In genomic region chr7:137990251-137990901, GRCh38 we compare ENCODE assay signal across 11 cellular contexts. TPM values are rescaled to one million over a fixed set of nuclear protein-coding genes. Genes with fewer than 3 reads are reported as not detected.
DNase-seq lines count a peak whose midpoint lies in the region; ATAC-seq and TF ChIP-seq lines count a peak whose summit lies in the region.
"Had no signal": no experiment of that assay in that cellular context is flagged by ENCODE, and none has a peak within 500 bp of the region (broad histone marks: within the 10 kb centered on the region; RNA-seq: fewer than 3 reads in every experiment).

No MANE protein-coding gene starts in this region.

- no peak overlapping the region for H3K4me3 ChIP-seq in left lung
- no peak overlapping the region for H3K4me3 ChIP-seq in thyroid gland (replicated peaks in 1 of 3)

- H3K4me1 Mint-ChIP-seq in activated T-cell treated with anti-CD3 and anti-CD28 coated beads, Interleukin-2, amount 50 U/mL, for 72 hours (ENCODE audit: low read depth), result peaks cover 29% of the 10 kb centered on the region

- WGBS in thyroid gland, 2 donors, result 55 to 64% methylated on average over 5 of the region's 5 CpGs

- no peaks in the 10 kb centered on the region for H3K36me3 Mint-ChIP-seq in activated T-cell treated with anti-CD3 and anti-CD28 coated beads, Interleukin-2, amount 50 U/mL, for 72 hours (ENCODE audit: insufficient read depth in 2 of 2)

- DNase-seq in NCI-H226 (peak; percentile 68), dedifferentiated amniotic fluid mesenchymal stem cell (ENCODE audit: extremely low spot score) (peak; percentile 67), left lung (no peak), thyroid gland (no peak), Ammon's horn (ENCODE audit: low spot score) (no peak)
- DNase-seq in activated T-cell treated with anti-CD3 and anti-CD28 coated beads, Interleukin-2, amount 50 U/mL, for 72 hours, result no peak
- DNase-seq: activated CD4-positive, CD25-positive, alpha-beta regulatory T cell treated with anti-CD3 and anti-CD28 coated beads, Interleukin-2, amount 50 U/mL, for 72 hours; activated naive CD8-positive, alpha-beta T cell treated with anti-CD3 and anti-CD28 coated beads, Interleukin-2, amount 50 U/mL, for 24 hours; islet precursor cell had no signal

- no peak for TF ChIP-seq POLR2A in thyroid gland (IDR thresholded peaks at IDR 0.05)

- no peak overlapping the region for H3K4me3 Mint-ChIP-seq in activated T-cell treated with anti-CD3 and anti-CD28 coated beads, Interleukin-2, amount 50 U/mL, for 72 hours
- H3K4me3 Mint-ChIP-seq: activated naive CD8-positive, alpha-beta T cell treated with anti-CD3 and anti-CD28 coated beads, Interleukin-2, amount 50 U/mL, for 24 hours had no signal

- H3K4me1 ChIP-seq in left lung (peaks cover 42 to 56% of the 10 kb centered on the region in 2 donors), thyroid gland (peaks cover 96 to 100% of the 10 kb centered on the region in 2 donors)

- H3K9me3 ChIP-seq in left lung (no peaks in the 10 kb centered on the region), thyroid gland (no peaks in the 10 kb centered on the region)

- H3K9me3 Mint-ChIP-seq in activated T-cell treated with anti-CD3 and anti-CD28 coated beads, Interleukin-2, amount 50 U/mL, for 72 hours, result no peaks in the 10 kb centered on the region
- H3K9me3 Mint-ChIP-seq: activated naive CD8-positive, alpha-beta T cell treated with anti-CD3 and anti-CD28 coated beads, Interleukin-2, amount 50 U/mL, for 24 hours had no signal

- intact Hi-C loops in left lung (cut with DNase I), result no loop called here
- intact Hi-C loops in thyroid gland (cut with DNase I), result no loop called here

- no peaks in the 10 kb centered on the region for H3K27me3 ChIP-seq in left lung
- H3K27me3 ChIP-seq in thyroid gland, result no peaks in the 10 kb centered on the region

- H3K27ac ChIP-seq in left lung (peak overlapping the region; percentile 7 to 61), thyroid gland (peak overlapping the region; percentile 29 to 91 (median 78))

- no peak overlapping the region for H3K27ac Mint-ChIP-seq in activated T-cell treated with anti-CD3 and anti-CD28 coated beads, Interleukin-2, amount 50 U/mL, for 72 hours
- H3K27ac Mint-ChIP-seq: activated naive CD8-positive, alpha-beta T cell treated with anti-CD3 and anti-CD28 coated beads, Interleukin-2, amount 50 U/mL, for 24 hours had no signal

- H3K27me3 Mint-ChIP-seq in activated T-cell treated with anti-CD3 and anti-CD28 coated beads, Interleukin-2, amount 50 U/mL, for 72 hours (ENCODE audit: low read depth), result no peaks in the 10 kb centered on the region
- H3K27me3 Mint-ChIP-seq: activated naive CD8-positive, alpha-beta T cell treated with anti-CD3 and anti-CD28 coated beads, Interleukin-2, amount 50 U/mL, for 24 hours had no signal

- H3K36me3 ChIP-seq in left lung (no peaks in the 10 kb centered on the region), thyroid gland (no peaks in the 10 kb centered on the region)

- peak; percentile 13 for ATAC-seq in left lung
- ATAC-seq in GM21576 (IDR thresholded peaks at IDR 0.05; ENCODE audit: unreplicated experiment), result no peak
- ATAC-seq in activated T-cell treated with anti-CD3 and anti-CD28 coated beads, Interleukin-2, amount 50 U/mL, for 72 hours (replicated peaks in 1 of 2), result no peak
- no peak for ATAC-seq in HG02973 (IDR thresholded peaks at IDR 0.05; ENCODE audit: unreplicated experiment)
- ATAC-seq: activated naive CD8-positive, alpha-beta T cell treated with anti-CD3 and anti-CD28 coated beads, Interleukin-2, amount 50 U/mL, for 24 hours had no signal

- TF ChIP-seq CTCF in left lung (IDR thresholded peaks at IDR 0.05) (no peak), thyroid gland (IDR thresholded peaks at IDR 0.05) (no peak)

RNA-seq across cellular contexts. Expression of gene CREB3L2, which starts 11.5 kb away (rescaled TPM):
- total RNA-seq in left lung, result 10 to 100 TPM; 57.9 to 60.8 TPM
- total RNA-seq in thyroid gland, result 100 to 1,000 TPM in 2 of 4 donors, 10 to 100 TPM in 2; 86.1 to 143 (median 103) TPM
- total RNA-seq in activated T-cell treated with anti-CD3 and anti-CD28 coated beads, Interleukin-2, amount 50 U/mL, for 72 hours, result 10 to 100 TPM; 49.4 to 55.1 TPM

Comparison
In these comparisons a context has a peak if more than half of its experiments do, and no peak if none do; other contexts are left out.
1. DNase-seq: peak in NCI-H226 (single experiment) and dedifferentiated amniotic fluid mesenchymal stem cell (single experiment); none in left lung (0 of 2), thyroid gland (0 of 2), Ammon's horn (single experiment) and activated T-cell treated with anti-CD3 and anti-CD28 coated beads, Interleukin-2, amount 50 U/mL, for 72 hours (0 of 2).